ENCODE assay signal across 1 cellular context in genomic region chr2:85584354-85584856, GRCh38.
TF ChIP-seq lines count a peak whose summit lies in the region.

Gene VAMP5 (plus strand): TSS chr2:85584431. CDS start chr2:85584491, 60 bp downstream.

TF ChIP-seq in GM12878, 131 proteins besides CTCF, POLR2A, EP300 and RAD21 (continued from another document):
- TF ChIP-seq MLLT1 (IDR thresholded peaks at IDR 0.05) = 0 out of 2 replicates have a peak, but pooled peaks have one; percentile 28
- no peak for TF ChIP-seq EZH2 (IDR thresholded peaks at IDR 0.05; ENCODE audit: borderline replicate concordance, control insufficient read depth, low read depth, low read length)
